ENCODE assay signal across 1 cellular context in genomic region chr1:36156329-36157114, GRCh38.
TF ChIP-seq lines count a peak whose summit lies in the region.

No MANE protein-coding gene starts in this region.

TF ChIP-seq in HepG2, 621 proteins besides CTCF, POLR2A, EP300 and RAD21 (continues in another document):
- TF ChIP-seq ATF7 (IDR thresholded peaks at IDR 0.05) = no peak
- no peak for TF ChIP-seq ATF7 (CRISPR knock-in tag; IDR thresholded peaks at IDR 0.05)
- TF ChIP-seq, protein P1, sequence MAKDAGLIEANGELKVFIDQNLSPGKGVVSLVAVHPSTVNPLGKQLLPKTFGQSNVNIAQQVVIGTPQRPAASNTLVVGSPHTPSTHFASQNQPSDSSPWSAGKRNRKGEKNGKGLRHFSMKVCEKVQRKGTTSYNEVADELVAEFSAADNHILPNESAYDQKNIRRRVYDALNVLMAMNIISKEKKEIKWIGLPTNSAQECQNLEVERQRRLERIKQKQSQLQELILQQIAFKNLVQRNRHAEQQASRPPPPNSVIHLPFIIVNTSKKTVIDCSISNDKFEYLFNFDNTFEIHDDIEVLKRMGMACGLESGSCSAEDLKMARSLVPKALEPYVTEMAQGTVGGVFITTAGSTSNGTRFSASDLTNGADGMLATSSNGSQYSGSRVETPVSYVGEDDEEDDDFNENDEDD (CRISPR knock-in tag; IDR thresholded peaks at IDR 0.05; ENCODE audit: borderline replicate concordance) = peak; percentile 34; the same call in 1 of the 2 replicates
- peak; percentile 14; the same call in 1 of the 2 replicates for TF ChIP-seq ZNF451 (CRISPR knock-in tag; IDR thresholded peaks at IDR 0.05)
- no peak for TF ChIP-seq ZNF280D (CRISPR knock-in tag; IDR thresholded peaks at IDR 0.05)
- TF ChIP-seq ZGPAT (CRISPR knock-in tag; IDR thresholded peaks at IDR 0.05) = 0 out of 2 replicates have a peak, but pooled peaks have one; percentile 24
- TF ChIP-seq ZNF550 (CRISPR knock-in tag; IDR thresholded peaks at IDR 0.05; ENCODE audit: borderline replicate concordance) = no peak
- TF ChIP-seq ZNF800 (CRISPR knock-in tag; IDR thresholded peaks at IDR 0.05) = no peak
- peak; percentile 72 for TF ChIP-seq HNF1B (CRISPR knock-in tag; IDR thresholded peaks at IDR 0.05)
- TF ChIP-seq ZNF407 (CRISPR knock-in tag; IDR thresholded peaks at IDR 0.05; ENCODE audit: not compliant biosample characterization) = peak; percentile 6
- TF ChIP-seq, protein P2, sequence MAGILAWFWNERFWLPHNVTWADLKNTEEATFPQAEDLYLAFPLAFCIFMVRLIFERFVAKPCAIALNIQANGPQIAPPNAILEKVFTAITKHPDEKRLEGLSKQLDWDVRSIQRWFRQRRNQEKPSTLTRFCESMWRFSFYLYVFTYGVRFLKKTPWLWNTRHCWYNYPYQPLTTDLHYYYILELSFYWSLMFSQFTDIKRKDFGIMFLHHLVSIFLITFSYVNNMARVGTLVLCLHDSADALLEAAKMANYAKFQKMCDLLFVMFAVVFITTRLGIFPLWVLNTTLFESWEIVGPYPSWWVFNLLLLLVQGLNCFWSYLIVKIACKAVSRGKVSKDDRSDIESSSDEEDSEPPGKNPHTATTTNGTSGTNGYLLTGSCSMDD (CRISPR knock-in tag; IDR thresholded peaks at IDR 0.05) = no peak
- no peak for TF ChIP-seq ZC3H13 (CRISPR knock-in tag; IDR thresholded peaks at IDR 0.05)
- no peak for TF ChIP-seq SNAPC2 (CRISPR knock-in tag; IDR thresholded peaks at IDR 0.05)
- peak; percentile 1; the same call in 1 of the 2 replicates for TF ChIP-seq HOXA3 (CRISPR knock-in tag; IDR thresholded peaks at IDR 0.05)
- peak; percentile 44; the same call in 1 of the 2 replicates for TF ChIP-seq ZNF280B (CRISPR knock-in tag; IDR thresholded peaks at IDR 0.05; ENCODE audit: borderline replicate concordance)
- TF ChIP-seq ZNF431 (CRISPR knock-in tag; IDR thresholded peaks at IDR 0.05; ENCODE audit: borderline replicate concordance, low read depth) = no peak
- peak; percentile 76; the same call in 1 of the 2 replicates for TF ChIP-seq KDM1A (CRISPR knock-in tag; IDR thresholded peaks at IDR 0.05)
- no peak for TF ChIP-seq LCORL (IDR thresholded peaks at IDR 0.05)
- peak; percentile 23; the same call in 1 of the 2 replicates for TF ChIP-seq LCORL (CRISPR knock-in tag; IDR thresholded peaks at IDR 0.05)
- TF ChIP-seq ZNF260 (CRISPR knock-in tag; IDR thresholded peaks at IDR 0.05; ENCODE audit: borderline replicate concordance, low read depth) = no peak
